19 cellular contexts compared by ENCODE assay signal in genomic region chr4:105389167-105389566, GRCh38.
DNase-seq lines count a peak whose midpoint lies in the region; ATAC-seq and TF ChIP-seq lines count a peak whose summit lies in the region.
"Had no signal": no experiment of that assay in that cellular context is flagged by ENCODE, and none has a peak within 500 bp of the region (broad histone marks: within the 10 kb centered on the region; RNA-seq: fewer than 3 reads in every experiment).

No MANE protein-coding gene starts in this region.

- H3K27ac ChIP-seq in mesenchymal stem cell (ENCODE audit: low read length, poor library complexity, severe bottlenecking), result no peak overlapping the region
- H3K27ac ChIP-seq: C4-2B, HL-60 had no signal

- H3K36me3 ChIP-seq in mesenchymal stem cell (ENCODE audit: control insufficient read depth in 1 of 2, insufficient read depth in 2 of 2, low read depth in 1 of 2, low read length in 2 of 2), result peaks cover 0 to 27% of the 10 kb centered on the region in 2 experiments

- no peak overlapping the region for H3K14ac ChIP-seq in mesenchymal stem cell (ENCODE audit: low read length in 2 of 2)

- no peak overlapping the region for H3K4me3 ChIP-seq in mesenchymal stem cell (ENCODE audit: insufficient read depth in 1 of 2, low read depth in 1 of 2, low read length in 2 of 2)

- WGBS in mesenchymal stem cell, result 100% methylated on average over 1 of the region's 3 CpGs

- H2BK120ac ChIP-seq in mesenchymal stem cell (ENCODE audit: low read depth, low read length), result no peak overlapping the region

- H4K8ac ChIP-seq in mesenchymal stem cell (ENCODE audit: low read length), result no peak overlapping the region

- no peaks in the 10 kb centered on the region for H3K4me1 ChIP-seq in mesenchymal stem cell (ENCODE audit: control insufficient read depth, insufficient read depth, low read depth, low read length)

- no peak overlapping the region for H3K4ac ChIP-seq in mesenchymal stem cell (ENCODE audit: low read depth in 1 of 2, low read length in 2 of 2)

- H3K27me3 ChIP-seq in mesenchymal stem cell (ENCODE audit: control insufficient read depth in 1 of 2, insufficient read depth in 1 of 2, low read length in 2 of 2), result no peaks in the 10 kb centered on the region

- ATAC-seq in HG03175 (IDR thresholded peaks at IDR 0.05; ENCODE audit: unreplicated experiment), result no peak
- ATAC-seq: HCT116, Panc1 had no signal

- no peak overlapping the region for H2AK5ac ChIP-seq in mesenchymal stem cell (ENCODE audit: low read length, severe bottlenecking)

- H3K18ac ChIP-seq in mesenchymal stem cell (ENCODE audit: low read depth in 1 of 2, low read length in 2 of 2), result no peak overlapping the region

- peak; percentile 22 for DNase-seq in ELR (ENCODE audit: low read depth)
- peak; percentile 28 for DNase-seq in LHCN-M2 (ENCODE audit: low read depth)
- DNase-seq in astrocyte of the hippocampus (ENCODE audit: low read depth, low spot score), result peak; percentile 8
- DNase-seq in mesenchymal stem cell, result no peak
- no peak for DNase-seq in GM10248 (ENCODE audit: extremely low spot score)
- no peak for DNase-seq in 8988T
- DNase-seq in occipital lobe (lab: John Stamatoyannopoulos, UW), result no peak
- DNase-seq: KBM-7, MM.1S, NCI-H1105 treated with DMSO at 0.1 percent for 48 hours, NCI-H187 treated with DMSO at 0.1 percent for 48 hours, NCI-H2171 treated with DMSO at 0.1 percent for 48 hours, NCI-H774, Right ventricle myocardium superior had no signal

- POLR2A ChIA-PET in GM10248 (lab: Yijun Ruan, JAX), result no interaction called here

- no peak overlapping the region for H3K23ac ChIP-seq in mesenchymal stem cell (ENCODE audit: low read length in 2 of 2)

- no peak overlapping the region for H2AFZ ChIP-seq in mesenchymal stem cell (ENCODE audit: low read depth, low read length)

- no peak overlapping the region for H2BK5ac ChIP-seq in mesenchymal stem cell (ENCODE audit: low read depth, low read length, poor library complexity, severe bottlenecking)

- no peak overlapping the region for H2BK12ac ChIP-seq in mesenchymal stem cell (ENCODE audit: low read length in 2 of 2)

- no peak overlapping the region for H2BK15ac ChIP-seq in mesenchymal stem cell (ENCODE audit: low read depth, poor library complexity, severe bottlenecking)

- no peak overlapping the region for H4K91ac ChIP-seq in mesenchymal stem cell (ENCODE audit: low read length)

- peak overlapping the region; percentile 12 for H3K9ac ChIP-seq in mesenchymal stem cell (ENCODE audit: low read length)

- no peak overlapping the region for H3K4me2 ChIP-seq in mesenchymal stem cell (ENCODE audit: low read length, poor library complexity, severe bottlenecking)

- CTCF ChIA-PET in GM10248 (lab: Yijun Ruan, JAX), result no interaction called here

- H3K9me3 ChIP-seq in mesenchymal stem cell (ENCODE audit: control insufficient read depth, low read length), result no peaks in the 10 kb centered on the region

- no peak for TF ChIP-seq CTCF in GM10248 (IDR thresholded peaks at IDR 0.05; ENCODE audit: control extremely low read depth, extremely low read depth, low read depth, missing control alignments)

- H3K79me1 ChIP-seq in mesenchymal stem cell (replicated peaks; ENCODE audit: low read length, poor library complexity, severe bottlenecking), result no peaks in the 10 kb centered on the region

Comparison
In these comparisons a context has a peak if more than half of its experiments do, and no peak if none do; other contexts are left out.
1. DNase-seq: peak in ELR (single experiment), LHCN-M2 (single experiment) and astrocyte of the hippocampus (single experiment); none in mesenchymal stem cell (single experiment), GM10248 (single experiment), 8988T (single experiment) and occipital lobe (single experiment).